24 cellular contexts compared by ENCODE assay signal in genomic region chr5:115126303-115126702, GRCh38. TPM values are rescaled to one million over a fixed set of nuclear protein-coding genes. Genes with fewer than 3 reads are reported as not detected.
"Had no signal": no experiment of that assay in that cellular context is flagged by ENCODE, and none has a peak within 500 bp of the region (broad histone marks: within the 10 kb centered on the region; RNA-seq: fewer than 3 reads in every experiment).

No MANE protein-coding gene starts in this region.

- H3K36me3 ChIP-seq: left ventricle myocardium inferior, ovary, right atrium auricular region, right lobe of liver, thyroid gland, transverse colon, upper lobe of left lung, vagina had no signal

- ATAC-seq: mucosa of descending colon; naive thymus-derived CD4-positive, alpha-beta T cell; natural killer cell treated with Interleukin-12 subunit alpha and Interleukin-12 subunit beta and Interleukin-15 and Interleukin-18, amount 100 ng/mL, for 72 hours; right lobe of liver; stimulated activated naive B cell treated with anti-CD40 and anti-IgM and Interleukin-4, amounts not matched to agents 10 μg/mL and 1 μg/mL and 100 μg/mL, for 72 hours; stimulated activated naive CD8-positive, alpha-beta T cell treated with anti-CD3 and anti-CD28 coated beads, Interleukin-15, Interleukin-2, amounts not matched to agents 100 U/mL and 50 U/mL, for 24 hours had no signal

- FAIRE-seq: keratinocyte had no signal

- H3K9me3 ChIP-seq: mucosa of descending colon, ovary, right atrium auricular region, right lobe of liver, stomach, testis, thyroid gland, transverse colon, upper lobe of left lung, vagina had no signal

- H3K27ac ChIP-seq: left ventricle myocardium inferior, ovary, right atrium auricular region, right lobe of liver, skin epidermis, stomach, testis, thyroid gland, transverse colon, upper lobe of left lung, vagina had no signal

- DNase-seq: hippocampal formation; left ventricle myocardium inferior; midbrain; mucosa of descending colon; naive thymus-derived CD4-positive, alpha-beta T cell; ovary; right lobe of liver; stimulated activated CD4-positive, alpha-beta T cell treated with anti-CD3 and anti-CD28 coated beads, Interleukin-12 subunit alpha, Interleukin-12 subunit beta, amount 100 ng/mL, for 4 hours; stimulated activated CD4-positive, alpha-beta T cell treated with anti-CD3 and anti-CD28 coated beads, Interleukin-15, amount 100 ng/mL, for 24 hours; stimulated activated CD4-positive, alpha-beta T cell treated with anti-CD3 and anti-CD28 coated beads, Interleukin-2, amount 100 ng/mL, for 24 hours; stimulated activated CD4-positive, alpha-beta T cell treated with anti-CD3 and anti-CD28 coated beads, Interleukin-4, amount 100 ng/mL, for 1 hour; stimulated activated naive B cell treated with anti-CD40 and anti-IgM and Interleukin-4, amounts not matched to agents 10 μg/mL and 1 μg/mL and 100 μg/mL, for 72 hours; stimulated activated naive CD8-positive, alpha-beta T cell treated with anti-CD3 and anti-CD28 coated beads, Interleukin-15, Interleukin-2, amounts not matched to agents 100 U/mL and 50 U/mL, for 24 hours; stomach; testis; thyroid gland; transverse colon; upper lobe of left lung had no signal

- H3K4me3 ChIP-seq: left ventricle myocardium inferior, lung, mucosa of descending colon, ovary, right atrium auricular region, right lobe of liver, skin epidermis, stomach, testis, thyroid gland, transverse colon, upper lobe of left lung, vagina had no signal

- H3K27me3 ChIP-seq: ovary, right atrium auricular region, right lobe of liver, stomach, testis, thyroid gland, transverse colon, upper lobe of left lung, vagina had no signal

- H3K4me1 ChIP-seq: left ventricle myocardium inferior, right atrium auricular region, right lobe of liver, stomach, testis, thyroid gland, upper lobe of left lung, vagina had no signal

RNA-seq across cellular contexts. Expression of gene TRIM36, which starts 43.4 kb away (rescaled TPM):
- polyA plus RNA-seq: naive thymus-derived CD4-positive, alpha-beta T cell had no signal
